In the genomic region with DNA sequence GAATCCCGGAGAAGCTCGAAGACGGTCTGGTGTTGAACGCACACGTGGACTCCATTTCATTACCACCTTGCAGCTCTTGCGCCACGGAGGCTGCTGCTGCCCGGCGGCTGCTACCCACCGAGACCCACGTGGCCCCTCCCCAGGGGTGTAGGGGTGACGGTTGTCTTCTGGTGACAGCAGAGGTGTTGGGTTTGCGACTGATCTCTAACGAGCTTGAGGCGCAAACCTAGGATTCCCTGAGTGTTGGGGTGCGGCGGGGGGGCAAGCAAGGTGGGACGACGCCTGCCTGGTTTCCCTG, we compare ENCODE assay signal across 12 cellular contexts. TPM values are rescaled to one million over a fixed set of nuclear protein-coding genes. Genes with fewer than 3 reads are reported as not detected.
A peak's percentile ranks its signal among the peaks of the same experiment; 100 is the strongest.
DNase-seq lines count a peak whose midpoint lies in the region; ATAC-seq and TF ChIP-seq lines count a peak whose summit lies in the region.
"Had no signal": no experiment of that assay in that cellular context is flagged by ENCODE, and none has a peak within 500 bp of the region (broad histone marks: within the 10 kb centered on the region; RNA-seq: fewer than 3 reads in every experiment).

No MANE protein-coding gene starts in this region.

- 0 out of 2 replicates have a peak overlapping the region, but pooled peaks have one; percentile 39 for H2AFZ ChIP-seq in PC-9

- TF ChIP-seq CTCF in Caco-2 (IDR thresholded peaks at IDR 0.05; ENCODE audit: insufficient read depth in 1 of 2, low read depth in 1 of 2, low read length in 1 of 2, severe bottlenecking in 1 of 2, unreplicated experiment in 1 of 2) (no peak), PC-9 (conservative IDR thresholded peaks at IDR 0.05) (no peak), esophagus muscularis mucosa (IDR thresholded peaks at IDR 0.05) (no peak), gastrocnemius medialis (IDR thresholded peaks at IDR 0.05 in 4 of 5, conservative IDR thresholded peaks at IDR 0.05 in 1 of 5) (no peak)

- peaks cover 26% of the 10 kb centered on the region; the same call in 1 of the 2 replicates for H3F3A ChIP-seq in PC-9 (ENCODE audit: insufficient read depth, low read depth)

- in situ Hi-C loops in gastrocnemius medialis (cut with MboI; ENCODE audit: low sequenced_read_pairs in 4 of 4) = no loop called here

- H3K27me3 Mint-ChIP-seq in Caco-2 (ENCODE audit: insufficient read depth, unreplicated experiment) = no peaks in the 10 kb centered on the region

- intact Hi-C loops in Caco-2 (cut with micrococcal nuclease; ENCODE audit: unreplicated experiment) (loop anchor here (1.0 to 2.0 kb wide), 3 partner anchors 30 to 98 kb away; no protein-coding TSS in a partner anchor), PC-9 (cut with micrococcal nuclease; ENCODE audit: unreplicated experiment) (loop anchor here (1.0 kb wide), 1 partner anchor 75 kb away; no protein-coding TSS in a partner anchor), esophagus muscularis mucosa (cut with DNase I) (loop anchor here (2.0 kb wide), 1 partner anchor 46 kb away; no protein-coding TSS in a partner anchor), gastrocnemius medialis (cut with DNase I; ENCODE audit: low total_unique reads) (loop anchor here (2.0 to 5.0 kb wide), 2 partner anchors 32 to 151 kb away; no protein-coding TSS in a partner anchor)

- peaks cover 26% of the 10 kb centered on the region for H3K79me2 ChIP-seq in PC-9 (ENCODE audit: low read depth)

- peak overlapping the region; percentile 61 for H3K4me2 ChIP-seq in PC-9
- H3K4me2 ChIP-seq: KMS-11 had no signal

- H3K9me3 ChIP-seq in Caco-2 = no peaks in the 10 kb centered on the region
- H3K9me3 ChIP-seq in PC-9 (ENCODE audit: insufficient read depth, low read depth) = no peaks in the 10 kb centered on the region
- peaks cover 0 to 6% (median 0%) of the 10 kb centered on the region in 4 donors for H3K9me3 ChIP-seq in esophagus muscularis mucosa
- H3K9me3 ChIP-seq in gastrocnemius medialis = no peaks in the 10 kb centered on the region
- H3K9me3 ChIP-seq: esophagus squamous epithelium had no signal

- no peaks in the 10 kb centered on the region for H3K9me3 Mint-ChIP-seq in Caco-2 (ENCODE audit: unreplicated experiment)

- H3K4me1 Mint-ChIP-seq in Caco-2 (ENCODE audit: low read depth, unreplicated experiment) = peaks cover 3% of the 10 kb centered on the region

- peak overlapping the region; percentile 91 for H3K27ac Mint-ChIP-seq in Caco-2 (ENCODE audit: unreplicated experiment)

- H3K27me3 ChIP-seq in Caco-2 (replicated peaks; ENCODE audit: control insufficient read depth, insufficient read depth, low read length) = no peaks in the 10 kb centered on the region
- H3K27me3 ChIP-seq in PC-9 (ENCODE audit: insufficient read depth, low read depth) = peaks cover 4% of the 10 kb centered on the region; the same call in 1 of the 2 replicates
- peaks cover 23 to 51% (median 41%) of the 10 kb centered on the region in 4 donors for H3K27me3 ChIP-seq in esophagus muscularis mucosa
- peaks cover 51 to 56% (median 51%) of the 10 kb centered on the region in 3 donors for H3K27me3 ChIP-seq in gastrocnemius medialis

- TF ChIP-seq POLR2A in esophagus muscularis mucosa (IDR thresholded peaks at IDR 0.05; ENCODE audit: low read depth) (no peak), gastrocnemius medialis (IDR thresholded peaks at IDR 0.05) (no peak)

- CTCF ChIA-PET in Caco-2 (lab: Charles Lee) = interaction anchor here (0.6 to 4.2 kb wide), 18 partner anchors 23 to 286 kb away, joined by 3 to 87 read pairs (median 4); partner anchors contain the start of gene CBX8
- CTCF ChIA-PET in PC-9 (lab: Charles Lee) = interaction anchor here (0.6 to 0.7 kb wide), 2 partner anchors 152 to 159 kb away, joined by 3 to 4 read pairs; no protein-coding TSS in a partner anchor

- WGBS in esophagus muscularis mucosa = 10% methylated on average over 8 of the region's 19 CpGs

- H3K36me3 Mint-ChIP-seq in Caco-2 (ENCODE audit: insufficient read depth, unreplicated experiment) = peaks cover 52% of the 10 kb centered on the region

- H4K20me1 ChIP-seq in PC-9 (ENCODE audit: insufficient read depth) = peaks cover 14% of the 10 kb centered on the region

- BruUV-seq in Caco-2 (replicated peaks; lab: Mats Ljungman, UMichigan) = no TSS peak
- no TSS peak for BruUV-seq in PC-9 (replicated peaks; lab: Mats Ljungman, UMichigan)

- no peaks in the 10 kb centered on the region for H3K9me2 ChIP-seq in PC-9 (ENCODE audit: insufficient read depth)

- H3K27ac ChIP-seq in PC-9 (no peak overlapping the region), esophagus muscularis mucosa (replicated peaks in 1 of 4) (no peak overlapping the region), gastrocnemius medialis (no peak overlapping the region), substantia nigra (ENCODE audit: low read depth, low read length, poor library complexity, severe bottlenecking) (no peak overlapping the region)
- H3K27ac ChIP-seq: KMS-11 had no signal

- POLR2A ChIA-PET in Caco-2 (lab: Charles Lee) = interaction anchor here (0.5 to 8.0 kb wide), 14 partner anchors 9 to 151 kb away, joined by 3 to 174 read pairs (median 4); partner anchors contain the start of gene CBX8
- POLR2A ChIA-PET in PC-9 (lab: Charles Lee; ENCODE audit: unreplicated experiment) = interaction anchor here (0.5 kb wide), 1 partner anchor 45 kb away, joined by 4 read pairs; no protein-coding TSS in a partner anchor

- H3K36me3 ChIP-seq in Caco-2 (ENCODE audit: control insufficient read depth, insufficient read depth, low read length) (peaks cover under 1% of the 10 kb centered on the region), PC-9 (ENCODE audit: low read depth) (no peaks in the 10 kb centered on the region), esophagus muscularis mucosa (no peaks in the 10 kb centered on the region), gastrocnemius medialis (no peaks in the 10 kb centered on the region)
- H3K36me3 ChIP-seq: esophagus squamous epithelium had no signal

- H3K4me3 Mint-ChIP-seq in Caco-2 (ENCODE audit: unreplicated experiment) = peak overlapping the region; percentile 80

- no peak for TF ChIP-seq EP300 in esophagus muscularis mucosa (IDR thresholded peaks at IDR 0.05)

- peak overlapping the region; percentile 68 for H3K4me3 ChIP-seq in Caco-2 (ENCODE audit: low read depth, low read length)
- H3K4me3 ChIP-seq in PC-9 = peak overlapping the region; percentile 29; the same call in 1 of the 2 replicates
- peak overlapping the region; percentile 12 to 90 (median 68) for H3K4me3 ChIP-seq in esophagus muscularis mucosa
- H3K4me3 ChIP-seq in gastrocnemius medialis = peak overlapping the region in 3 of 4 donors; percentile 62 to 91 (median 78)

- DNase-seq in Caco-2 = no peak
- DNase-seq in PC-9 = no peak
- DNase-seq in esophagus muscularis mucosa (ENCODE audit: extremely low spot score) = no peak
- no peak for DNase-seq in gastrocnemius medialis
- no peak for DNase-seq in substantia nigra (lab: John Stamatoyannopoulos, UW)
- no peak for DNase-seq in stimulated activated CD4-positive, alpha-beta T cell treated with anti-CD3 and anti-CD28 coated beads, Interleukin-4, amount 100 ng/mL, for 24 hours
- DNase-seq: DMS 273 treated with DMSO at 0.1 percent for 48 hours, esophagus squamous epithelium, NCI-H187 treated with DMSO at 0.1 percent for 48 hours, NCI-H748 treated with DMSO at 0.1 percent for 48 hours had no signal

- ATAC-seq in gastrocnemius medialis (no peak), HG03196 (IDR thresholded peaks at IDR 0.05; ENCODE audit: unreplicated experiment) (no peak)

- peaks cover 51% of the 10 kb centered on the region for H3K4me1 ChIP-seq in Caco-2
- H3K4me1 ChIP-seq in PC-9 (replicated peaks; ENCODE audit: insufficient read depth) = peaks cover 12% of the 10 kb centered on the region
- peaks cover 72 to 85% (median 84%) of the 10 kb centered on the region in 4 donors for H3K4me1 ChIP-seq in esophagus muscularis mucosa
- H3K4me1 ChIP-seq in gastrocnemius medialis = peaks cover 43 to 63% of the 10 kb centered on the region in 2 donors

RNA-seq across cellular contexts. Expression of gene CBX4, which starts 1.7 kb away (rescaled TPM):
- 90.8 and 114 TPM in 2 replicates for total RNA-seq in Caco-2 (2022)
- total RNA-seq in PC-9 (2021) = 32.0 and 33.1 TPM in 2 replicates
- 10 to 100 TPM in 3 of 4 donors, 1 to 10 TPM in 1; 6.6 to 14.1 (median 12.3) TPM for total RNA-seq in esophagus muscularis mucosa
- 1 to 10 TPM; 3.0 to 9.0 (median 5.3) TPM for total RNA-seq in gastrocnemius medialis

RNA-seq across cellular contexts. Expression of gene CBX8, which starts 44.1 kb away (rescaled TPM):
- 34.3 and 36.6 TPM in 2 replicates for total RNA-seq in Caco-2 (2022)
- 14.2 and 15.5 TPM in 2 replicates for total RNA-seq in PC-9 (2021)
- total RNA-seq in esophagus muscularis mucosa = 1 to 10 TPM; 1.7 to 7.5 (median 2.6) TPM
- under 1 TPM in 3 of 4 donors, not detected in 1; 0.18 to 0.94 (median 0.49) TPM for total RNA-seq in gastrocnemius medialis
